21 cellular contexts compared by ENCODE assay signal in the genomic region with DNA sequence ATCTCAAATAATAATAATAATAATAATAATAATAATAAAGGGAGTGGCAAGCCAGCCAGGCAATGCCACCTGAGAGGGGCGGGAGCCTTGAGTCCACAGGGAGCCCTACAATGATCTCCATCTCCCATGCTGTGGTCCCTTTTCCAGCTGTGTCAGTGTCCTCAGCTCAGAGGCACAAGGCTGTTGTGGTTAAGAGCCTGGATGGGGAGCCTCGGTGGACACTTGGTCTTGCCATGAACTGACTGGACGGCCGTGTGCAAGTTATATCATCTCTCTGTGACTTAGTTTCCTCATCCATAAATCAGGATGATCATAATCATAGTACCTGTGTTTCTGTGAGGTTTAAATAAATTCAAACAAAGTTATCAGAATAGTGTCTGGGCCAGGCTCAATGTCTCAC.
DNase-seq lines count a peak whose midpoint lies in the region; ATAC-seq and TF ChIP-seq lines count a peak whose summit lies in the region.
"Had no signal": no experiment of that assay in that cellular context is flagged by ENCODE, and none has a peak within 500 bp of the region (broad histone marks: within the 10 kb centered on the region; RNA-seq: fewer than 3 reads in every experiment).

No MANE protein-coding gene starts in this region.

- H3K27me3 Mint-ChIP-seq in activated naive CD8-positive, alpha-beta T cell treated with anti-CD3 and anti-CD28 coated beads for 36 hours, result no peaks in the 10 kb centered on the region
- no peaks in the 10 kb centered on the region for H3K27me3 Mint-ChIP-seq in activated naive CD8-positive, alpha-beta T cell treated with anti-CD3 and anti-CD28 coated beads, Interleukin-2, amount 50 U/mL, for 24 hours
- H3K27me3 Mint-ChIP-seq in endothelial cell (ENCODE audit: unreplicated experiment), result no peaks in the 10 kb centered on the region

- no peak for ATAC-seq in activated naive CD8-positive, alpha-beta T cell treated with anti-CD3 and anti-CD28 coated beads, Interleukin-2, amount 50 U/mL, for 24 hours
- no peak for ATAC-seq in GM18502 (IDR thresholded peaks at IDR 0.05; ENCODE audit: poor library complexity, unreplicated experiment)

- no peaks in the 10 kb centered on the region for H3K4me1 Mint-ChIP-seq in activated naive CD8-positive, alpha-beta T cell treated with anti-CD3 and anti-CD28 coated beads for 36 hours
- H3K4me1 Mint-ChIP-seq in activated naive CD8-positive, alpha-beta T cell treated with anti-CD3 and anti-CD28 coated beads, Interleukin-2, amount 50 U/mL, for 24 hours, result peaks cover 2% of the 10 kb centered on the region
- peaks cover 26% of the 10 kb centered on the region for H3K4me1 Mint-ChIP-seq in endothelial cell (ENCODE audit: unreplicated experiment)

- H3K9me3 Mint-ChIP-seq in activated naive CD8-positive, alpha-beta T cell treated with anti-CD3 and anti-CD28 coated beads for 36 hours, result peaks cover 4% of the 10 kb centered on the region
- H3K9me3 Mint-ChIP-seq in activated naive CD8-positive, alpha-beta T cell treated with anti-CD3 and anti-CD28 coated beads, Interleukin-2, amount 50 U/mL, for 24 hours, result peaks cover 3% of the 10 kb centered on the region
- H3K9me3 Mint-ChIP-seq in endothelial cell (ENCODE audit: unreplicated experiment), result no peaks in the 10 kb centered on the region

- peak overlapping the region; percentile 42 for H3K27ac Mint-ChIP-seq in activated naive CD8-positive, alpha-beta T cell treated with anti-CD3 and anti-CD28 coated beads for 36 hours
- H3K27ac Mint-ChIP-seq in activated naive CD8-positive, alpha-beta T cell treated with anti-CD3 and anti-CD28 coated beads, Interleukin-2, amount 50 U/mL, for 24 hours, result no peak overlapping the region
- H3K27ac Mint-ChIP-seq in endothelial cell (ENCODE audit: unreplicated experiment), result peak overlapping the region; percentile 10
- H3K27ac Mint-ChIP-seq: HFFc6 had no signal

- no peak for TF ChIP-seq CTCF in endothelial cell (IDR thresholded peaks at IDR 0.05; ENCODE audit: unreplicated experiment)

- no peak overlapping the region for H3K4me3 Mint-ChIP-seq in activated naive CD8-positive, alpha-beta T cell treated with anti-CD3 and anti-CD28 coated beads for 36 hours
- H3K4me3 Mint-ChIP-seq in activated naive CD8-positive, alpha-beta T cell treated with anti-CD3 and anti-CD28 coated beads, Interleukin-2, amount 50 U/mL, for 24 hours, result no peak overlapping the region
- no peak overlapping the region for H3K4me3 Mint-ChIP-seq in endothelial cell (ENCODE audit: unreplicated experiment)
- H3K4me3 Mint-ChIP-seq: HFFc6 had no signal

- DNase-seq in activated naive CD8-positive, alpha-beta T cell treated with anti-CD3 and anti-CD28 coated beads for 36 hours, result no peak
- no peak for DNase-seq in activated naive CD8-positive, alpha-beta T cell treated with anti-CD3 and anti-CD28 coated beads, Interleukin-2, amount 50 U/mL, for 24 hours
- DNase-seq in endothelial cell (ENCODE audit: low spot score) (no peak), pons (ENCODE audit: low spot score) (peak; percentile 42), iPS-NIHi11 (ENCODE audit: low spot score) (no peak)
- no peak for DNase-seq in NK-92 treated with Interleukin-12 subunit alpha and Interleukin-12 subunit beta, amount 100 ng/mL, for 24 hours (lab: John Stamatoyannopoulos, UW)
- DNase-seq: Calu3, DND-41, GM23248, HFFc6, IMR-90, KG1, NCI-H1048, NCI-H1417, NCI-H1694, NCI-H2029 treated with DMSO at 0.1 percent for 48 hours, NCI-H446 treated with DMSO at 0.1 percent for 48 hours, NCI-H526, Right ventricle myocardium superior, RPMI8226 had no signal

- no peaks in the 10 kb centered on the region for H3K36me3 Mint-ChIP-seq in activated naive CD8-positive, alpha-beta T cell treated with anti-CD3 and anti-CD28 coated beads for 36 hours
- H3K36me3 Mint-ChIP-seq in activated naive CD8-positive, alpha-beta T cell treated with anti-CD3 and anti-CD28 coated beads, Interleukin-2, amount 50 U/mL, for 24 hours (ENCODE audit: low read depth), result no peaks in the 10 kb centered on the region
- peaks cover 15% of the 10 kb centered on the region for H3K36me3 Mint-ChIP-seq in endothelial cell (ENCODE audit: low read depth, unreplicated experiment)
